18 cellular contexts compared by ENCODE assay signal in the genomic region with DNA sequence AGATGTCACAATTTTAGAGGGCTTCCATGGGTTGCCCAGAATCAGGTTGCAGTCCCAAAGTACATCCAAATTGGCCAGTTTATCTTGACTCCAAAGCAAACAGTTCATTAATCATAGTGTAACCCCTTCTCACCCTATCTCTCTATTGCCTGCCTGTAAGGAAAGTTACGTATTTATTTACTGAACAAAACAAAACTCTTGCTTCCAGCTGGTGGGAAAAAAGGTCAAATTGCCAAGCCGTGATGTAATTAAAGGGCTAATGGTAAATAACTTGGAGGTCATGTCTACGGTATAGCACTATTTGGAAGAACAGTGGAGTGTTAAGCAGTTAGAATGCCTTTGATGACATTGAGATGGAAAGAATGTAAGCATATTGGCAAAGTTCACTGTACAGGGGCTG.
A peak's percentile ranks its signal among the peaks of the same experiment; 100 is the strongest.
DNase-seq lines count a peak whose midpoint lies in the region; ATAC-seq and TF ChIP-seq lines count a peak whose summit lies in the region.
"Had no signal": no experiment of that assay in that cellular context is flagged by ENCODE, and none has a peak within 500 bp of the region (broad histone marks: within the 10 kb centered on the region; RNA-seq: fewer than 3 reads in every experiment).

No MANE protein-coding gene starts in this region.

- H3K27me3 Mint-ChIP-seq in dendritic cell treated with granulocyte-macrophage colony-stimulating factor and Interleukin-4, amounts not matched to agents 40 ng/mL and 50 ng/mL, for 4 days: no peaks in the 10 kb centered on the region
- no peaks in the 10 kb centered on the region for H3K27me3 Mint-ChIP-seq in stimulated activated memory B cell treated with anti-CD40 and anti-IgM and Interleukin-4, amounts not matched to agents 10 μg/mL and 1 μg/mL and 100 μg/mL, for 72 hours

- H3K4me1 ChIP-seq in right lobe of liver: peaks cover 0 to 10% (median 0%) of the 10 kb centered on the region in 4 donors
- H3K4me1 ChIP-seq: Peyer's patch had no signal

- WGBS in right lobe of liver (ENCODE audit: insufficient coverage, low coverage, low lambda C conversion rate, missing lambda C conversion rate): 23% methylated on average over 3 of the region's 3 CpGs

- H3K4me1 Mint-ChIP-seq in dendritic cell treated with granulocyte-macrophage colony-stimulating factor and Interleukin-4, amounts not matched to agents 40 ng/mL and 50 ng/mL, for 4 days (ENCODE audit: low read depth): peaks cover 35% of the 10 kb centered on the region
- peaks cover 2% of the 10 kb centered on the region for H3K4me1 Mint-ChIP-seq in stimulated activated memory B cell treated with anti-CD40 and anti-IgM and Interleukin-4, amounts not matched to agents 10 μg/mL and 1 μg/mL and 100 μg/mL, for 72 hours
- H3K4me1 Mint-ChIP-seq: H9 had no signal

- peak overlapping the region; percentile 41 for H3K27ac Mint-ChIP-seq in dendritic cell treated with granulocyte-macrophage colony-stimulating factor and Interleukin-4, amounts not matched to agents 40 ng/mL and 50 ng/mL, for 4 days
- peak overlapping the region; percentile 3 for H3K27ac Mint-ChIP-seq in stimulated activated memory B cell treated with anti-CD40 and anti-IgM and Interleukin-4, amounts not matched to agents 10 μg/mL and 1 μg/mL and 100 μg/mL, for 72 hours
- H3K27ac Mint-ChIP-seq: CD8-positive, alpha-beta T cell; H9 had no signal

- no peak overlapping the region for H3K4me3 Mint-ChIP-seq in dendritic cell treated with granulocyte-macrophage colony-stimulating factor and Interleukin-4, amounts not matched to agents 40 ng/mL and 50 ng/mL, for 4 days
- H3K4me3 Mint-ChIP-seq in stimulated activated memory B cell treated with anti-CD40 and anti-IgM and Interleukin-4, amounts not matched to agents 10 μg/mL and 1 μg/mL and 100 μg/mL, for 72 hours: no peak overlapping the region
- H3K4me3 Mint-ChIP-seq: CD8-positive, alpha-beta T cell; H9 had no signal

- no peak overlapping the region for H3K27ac ChIP-seq in right lobe of liver
- H3K27ac ChIP-seq: Peyer's patch had no signal

- H3K36me3 ChIP-seq in right lobe of liver: no peaks in the 10 kb centered on the region
- H3K36me3 ChIP-seq: Peyer's patch had no signal

- H3K9me3 ChIP-seq in right lobe of liver: no peaks in the 10 kb centered on the region
- H3K9me3 ChIP-seq: Peyer's patch had no signal

- no peaks in the 10 kb centered on the region for H3K27me3 ChIP-seq in right lobe of liver
- H3K27me3 ChIP-seq: Peyer's patch had no signal

- H3K9me3 Mint-ChIP-seq in dendritic cell treated with granulocyte-macrophage colony-stimulating factor and Interleukin-4, amounts not matched to agents 40 ng/mL and 50 ng/mL, for 4 days: no peaks in the 10 kb centered on the region
- no peaks in the 10 kb centered on the region for H3K9me3 Mint-ChIP-seq in stimulated activated memory B cell treated with anti-CD40 and anti-IgM and Interleukin-4, amounts not matched to agents 10 μg/mL and 1 μg/mL and 100 μg/mL, for 72 hours
- H3K9me3 Mint-ChIP-seq: CD8-positive, alpha-beta T cell; H9 had no signal

- TF ChIP-seq CTCF in right lobe of liver (IDR thresholded peaks at IDR 0.05): no peak

- TF ChIP-seq POLR2A in right lobe of liver (IDR thresholded peaks at IDR 0.05): no peak
- TF ChIP-seq POLR2A in erythroblast (IDR thresholded peaks at IDR 0.05; ENCODE audit: low read length): no peak

- ATAC-seq in right lobe of liver: peak; percentile 35 to 88 (median 66)
- ATAC-seq in stimulated activated memory B cell treated with anti-CD40 and anti-IgM and Interleukin-4, amounts not matched to agents 10 μg/mL and 1 μg/mL and 100 μg/mL, for 72 hours: no peak
- ATAC-seq: CD8-positive, alpha-beta T cell had no signal

- peak; percentile 33 for DNase-seq in NCI-H748 (lab: John Stamatoyannopoulos, UW; ENCODE audit: unreplicated experiment)
- no peak for DNase-seq in NCI-H748 treated with DMSO at 0.1 percent for 48 hours (lab: John Stamatoyannopoulos, UW)
- no peak for DNase-seq in right lobe of liver
- no peak for DNase-seq in stimulated activated CD4-positive, alpha-beta T cell treated with anti-CD3 and anti-CD28 coated beads, Interleukin-2, amount 100 ng/mL, for 24 hours
- DNase-seq in activated T-cell treated with anti-CD3 and anti-CD28 coated beads, Interleukin-2, amount 50 U/mL, for 48 hours: no peak
- no peak for DNase-seq in erythroblast (lab: John Stamatoyannopoulos, UW)
- DNase-seq: 8988T; CD8-positive, alpha-beta T cell; DMS79 treated with DMSO at 0.1 percent for 48 hours; H9; NCI-H1105 treated with DMSO at 0.1 percent for 48 hours; NCI-H1930; NCI-H2171; NCI-H510A; Peyer's patch; Right ventricle myocardium superior had no signal

- no peaks in the 10 kb centered on the region for H3K36me3 Mint-ChIP-seq in dendritic cell treated with granulocyte-macrophage colony-stimulating factor and Interleukin-4, amounts not matched to agents 40 ng/mL and 50 ng/mL, for 4 days (ENCODE audit: low read depth)
- H3K36me3 Mint-ChIP-seq in stimulated activated memory B cell treated with anti-CD40 and anti-IgM and Interleukin-4, amounts not matched to agents 10 μg/mL and 1 μg/mL and 100 μg/mL, for 72 hours: no peaks in the 10 kb centered on the region
- H3K36me3 Mint-ChIP-seq: CD8-positive, alpha-beta T cell had no signal

- intact Hi-C loops in dendritic cell treated with granulocyte-macrophage colony-stimulating factor and Interleukin-4, amounts not matched to agents 40 ng/mL and 50 ng/mL, for 4 days (cut with micrococcal nuclease): no loop called here
- intact Hi-C loops in right lobe of liver (cut with DNase I): no loop called here

- no peak overlapping the region for H3K4me3 ChIP-seq in right lobe of liver
- H3K4me3 ChIP-seq: Peyer's patch had no signal
